3 cellular contexts compared by ENCODE assay signal in the genomic region with DNA sequence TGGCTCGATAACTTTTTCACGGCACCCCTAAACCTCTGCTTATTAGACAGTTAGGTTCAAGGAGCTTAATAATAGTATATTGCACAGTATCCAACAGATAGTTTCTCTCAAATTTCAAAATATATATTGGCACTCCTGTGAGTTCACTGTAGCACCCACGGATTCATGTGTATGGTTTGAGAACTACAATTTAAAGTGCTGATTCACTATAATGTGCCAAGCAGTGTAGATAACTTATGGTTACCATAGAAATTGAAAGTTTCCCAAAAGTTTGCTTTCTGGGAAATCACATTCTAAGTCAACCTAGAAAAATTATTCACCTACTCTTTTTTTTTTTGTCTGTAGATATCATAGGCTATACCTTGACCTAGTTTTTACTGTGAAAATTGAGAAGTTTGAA.
TF ChIP-seq lines count a peak whose summit lies in the region.

No MANE protein-coding gene starts in this region.

TF ChIP-seq in SK-N-SH, 30 proteins besides CTCF, POLR2A, EP300 and RAD21:
- TF ChIP-seq RFX5 (IDR thresholded peaks at IDR 0.05; ENCODE audit: low read length) (no peak), GATA2 (CRISPR knock-in tag; IDR thresholded peaks at IDR 0.05) (no peak), FOXM1 (IDR thresholded peaks at IDR 0.05; ENCODE audit: low read depth) (no peak), GABPA (IDR thresholded peaks at IDR 0.05; ENCODE audit: low read depth) (no peak), REST (IDR thresholded peaks at IDR 0.05; ENCODE audit: low read depth, low read length) (no peak), RCOR1 (IDR thresholded peaks at IDR 0.05; ENCODE audit: low read length) (no peak), NRF1 (IDR thresholded peaks at IDR 0.05; ENCODE audit: low read depth, low read length) (no peak), EZH2phosphoT487 (IDR thresholded peaks at IDR 0.05; ENCODE audit: borderline replicate concordance, low read depth) (no peak), POLR2AphosphoS5 (IDR thresholded peaks at IDR 0.05; ENCODE audit: low read depth, low read length) (no peak), MEF2A (IDR thresholded peaks at IDR 0.05; ENCODE audit: borderline replicate concordance, low read depth) (no peak), USF1 (IDR thresholded peaks at IDR 0.05; ENCODE audit: borderline replicate concordance, low read depth) (no peak), SMC3 (IDR thresholded peaks at IDR 0.05; ENCODE audit: low read depth, low read length) (no peak), RXRA (IDR thresholded peaks at IDR 0.05; ENCODE audit: borderline replicate concordance, low read depth) (no peak), MXI1 (IDR thresholded peaks at IDR 0.05; ENCODE audit: low read depth, low read length) (no peak), FOXJ3 (CRISPR knock-in tag; IDR thresholded peaks at IDR 0.05) (no peak), TCF12 (IDR thresholded peaks at IDR 0.05) (no peak)

TF ChIP-seq in SK-N-SH treated with all-trans-retinoic acid at 6 μM for 48 hours, 23 proteins besides CTCF, POLR2A, EP300 and RAD21 (continues in another document):
- TF ChIP-seq, protein P1, sequence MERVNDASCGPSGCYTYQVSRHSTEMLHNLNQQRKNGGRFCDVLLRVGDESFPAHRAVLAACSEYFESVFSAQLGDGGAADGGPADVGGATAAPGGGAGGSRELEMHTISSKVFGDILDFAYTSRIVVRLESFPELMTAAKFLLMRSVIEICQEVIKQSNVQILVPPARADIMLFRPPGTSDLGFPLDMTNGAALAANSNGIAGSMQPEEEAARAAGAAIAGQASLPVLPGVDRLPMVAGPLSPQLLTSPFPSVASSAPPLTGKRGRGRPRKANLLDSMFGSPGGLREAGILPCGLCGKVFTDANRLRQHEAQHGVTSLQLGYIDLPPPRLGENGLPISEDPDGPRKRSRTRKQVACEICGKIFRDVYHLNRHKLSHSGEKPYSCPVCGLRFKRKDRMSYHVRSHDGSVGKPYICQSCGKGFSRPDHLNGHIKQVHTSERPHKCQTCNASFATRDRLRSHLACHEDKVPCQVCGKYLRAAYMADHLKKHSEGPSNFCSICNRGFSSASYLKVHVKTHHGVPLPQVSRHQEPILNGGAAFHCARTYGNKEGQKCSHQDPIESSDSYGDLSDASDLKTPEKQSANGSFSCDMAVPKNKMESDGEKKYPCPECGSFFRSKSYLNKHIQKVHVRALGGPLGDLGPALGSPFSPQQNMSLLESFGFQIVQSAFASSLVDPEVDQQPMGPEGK (CRISPR knock-in tag; IDR thresholded peaks at IDR 0.05; ENCODE audit: borderline replicate concordance) = no peak
- TF ChIP-seq ZFP3 (CRISPR knock-in tag; IDR thresholded peaks at IDR 0.05) (no peak), GLIS3 (CRISPR knock-in tag; IDR thresholded peaks at IDR 0.05) (no peak), ZNF565 (CRISPR knock-in tag; conservative IDR thresholded peaks at IDR 0.05; ENCODE audit: low read depth) (no peak), ZC3H10 (CRISPR knock-in tag; IDR thresholded peaks at IDR 0.05) (no peak), ZNF70 (CRISPR knock-in tag; IDR thresholded peaks at IDR 0.05) (no peak), ISL1 (CRISPR knock-in tag; IDR thresholded peaks at IDR 0.05) (no peak), TCF4 (CRISPR knock-in tag; IDR thresholded peaks at IDR 0.05; ENCODE audit: borderline replicate concordance) (no peak), PPARA (CRISPR knock-in tag; IDR thresholded peaks at IDR 0.05; ENCODE audit: borderline replicate concordance) (no peak), TOX (CRISPR knock-in tag; IDR thresholded peaks at IDR 0.05; ENCODE audit: borderline replicate concordance) (no peak), ZFP30 (CRISPR knock-in tag; IDR thresholded peaks at IDR 0.05) (no peak), OSR1 (CRISPR knock-in tag; IDR thresholded peaks at IDR 0.05) (no peak), RARB (CRISPR knock-in tag; IDR thresholded peaks at IDR 0.05) (no peak)
- TF ChIP-seq, protein P2, sequence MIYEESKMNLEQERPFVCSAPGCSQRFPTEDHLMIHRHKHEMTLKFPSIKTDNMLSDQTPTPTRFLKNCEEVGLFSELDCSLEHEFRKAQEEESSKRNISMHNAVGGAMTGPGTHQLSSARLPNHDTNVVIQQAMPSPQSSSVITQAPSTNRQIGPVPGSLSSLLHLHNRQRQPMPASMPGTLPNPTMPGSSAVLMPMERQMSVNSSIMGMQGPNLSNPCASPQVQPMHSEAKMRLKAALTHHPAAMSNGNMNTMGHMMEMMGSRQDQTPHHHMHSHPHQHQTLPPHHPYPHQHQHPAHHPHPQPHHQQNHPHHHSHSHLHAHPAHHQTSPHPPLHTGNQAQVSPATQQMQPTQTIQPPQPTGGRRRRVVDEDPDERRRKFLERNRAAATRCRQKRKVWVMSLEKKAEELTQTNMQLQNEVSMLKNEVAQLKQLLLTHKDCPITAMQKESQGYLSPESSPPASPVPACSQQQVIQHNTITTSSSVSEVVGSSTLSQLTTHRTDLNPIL (CRISPR knock-in tag; IDR thresholded peaks at IDR 0.05; ENCODE audit: low read depth) = no peak
- TF ChIP-seq, protein P3, sequence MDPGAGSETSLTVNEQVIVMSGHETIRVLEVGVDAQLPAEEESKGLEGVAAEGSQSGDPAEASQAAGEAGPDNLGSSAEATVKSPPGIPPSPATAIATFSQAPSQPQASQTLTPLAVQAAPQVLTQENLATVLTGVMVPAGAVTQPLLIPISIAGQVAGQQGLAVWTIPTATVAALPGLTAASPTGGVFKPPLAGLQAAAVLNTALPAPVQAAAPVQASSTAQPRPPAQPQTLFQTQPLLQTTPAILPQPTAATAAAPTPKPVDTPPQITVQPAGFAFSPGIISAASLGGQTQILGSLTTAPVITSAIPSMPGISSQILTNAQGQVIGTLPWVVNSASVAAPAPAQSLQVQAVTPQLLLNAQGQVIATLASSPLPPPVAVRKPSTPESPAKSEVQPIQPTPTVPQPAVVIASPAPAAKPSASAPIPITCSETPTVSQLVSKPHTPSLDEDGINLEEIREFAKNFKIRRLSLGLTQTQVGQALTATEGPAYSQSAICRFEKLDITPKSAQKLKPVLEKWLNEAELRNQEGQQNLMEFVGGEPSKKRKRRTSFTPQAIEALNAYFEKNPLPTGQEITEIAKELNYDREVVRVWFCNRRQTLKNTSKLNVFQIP (CRISPR knock-in tag; IDR thresholded peaks at IDR 0.05; ENCODE audit: borderline replicate concordance, low read depth) = no peak
- TF ChIP-seq, protein P4, sequence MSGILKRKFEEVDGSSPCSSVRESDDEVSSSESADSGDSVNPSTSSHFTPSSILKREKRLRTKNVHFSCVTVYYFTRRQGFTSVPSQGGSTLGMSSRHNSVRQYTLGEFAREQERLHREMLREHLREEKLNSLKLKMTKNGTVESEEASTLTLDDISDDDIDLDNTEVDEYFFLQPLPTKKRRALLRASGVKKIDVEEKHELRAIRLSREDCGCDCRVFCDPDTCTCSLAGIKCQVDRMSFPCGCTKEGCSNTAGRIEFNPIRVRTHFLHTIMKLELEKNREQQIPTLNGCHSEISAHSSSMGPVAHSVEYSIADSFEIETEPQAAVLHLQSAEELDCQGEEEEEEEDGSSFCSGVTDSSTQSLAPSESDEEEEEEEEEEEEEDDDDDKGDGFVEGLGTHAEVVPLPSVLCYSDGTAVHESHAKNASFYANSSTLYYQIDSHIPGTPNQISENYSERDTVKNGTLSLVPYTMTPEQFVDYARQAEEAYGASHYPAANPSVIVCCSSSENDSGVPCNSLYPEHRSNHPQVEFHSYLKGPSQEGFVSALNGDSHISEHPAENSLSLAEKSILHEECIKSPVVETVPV (CRISPR knock-in tag; IDR thresholded peaks at IDR 0.05) = no peak

TF ChIP-seq in K562, 482 proteins besides CTCF, POLR2A, EP300 and RAD21 (continues in another document):
- no peak for TF ChIP-seq ZSCAN32 (CRISPR knock-in tag; IDR thresholded peaks at IDR 0.05)
- no peak for TF ChIP-seq ZBTB1 (CRISPR knock-in tag; IDR thresholded peaks at IDR 0.05; ENCODE audit: borderline replicate concordance, low read depth)
- TF ChIP-seq RB1 (IDR thresholded peaks at IDR 0.05; ENCODE audit: low read depth) = no peak
- no peak for TF ChIP-seq CBFA2T3 (IDR thresholded peaks at IDR 0.05)
- TF ChIP-seq SP2 (IDR thresholded peaks at IDR 0.05; ENCODE audit: extremely low read depth, low read depth, low read length, poor library complexity, severe bottlenecking) = no peak
- TF ChIP-seq CHD4 (IDR thresholded peaks at IDR 0.05; ENCODE audit: insufficient read depth, insufficient replicate concordance, low read depth, low read length, poor library complexity, severe bottlenecking) = no peak
- no peak for TF ChIP-seq KLF16 (IDR thresholded peaks at IDR 0.05)
- no peak for TF ChIP-seq RFX7 (CRISPR knock-in tag; IDR thresholded peaks at IDR 0.05)
- TF ChIP-seq, protein P5, sequence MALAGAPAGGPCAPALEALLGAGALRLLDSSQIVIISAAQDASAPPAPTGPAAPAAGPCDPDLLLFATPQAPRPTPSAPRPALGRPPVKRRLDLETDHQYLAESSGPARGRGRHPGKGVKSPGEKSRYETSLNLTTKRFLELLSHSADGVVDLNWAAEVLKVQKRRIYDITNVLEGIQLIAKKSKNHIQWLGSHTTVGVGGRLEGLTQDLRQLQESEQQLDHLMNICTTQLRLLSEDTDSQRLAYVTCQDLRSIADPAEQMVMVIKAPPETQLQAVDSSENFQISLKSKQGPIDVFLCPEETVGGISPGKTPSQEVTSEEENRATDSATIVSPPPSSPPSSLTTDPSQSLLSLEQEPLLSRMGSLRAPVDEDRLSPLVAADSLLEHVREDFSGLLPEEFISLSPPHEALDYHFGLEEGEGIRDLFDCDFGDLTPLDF (CRISPR knock-in tag; IDR thresholded peaks at IDR 0.05) = no peak
- no peak for TF ChIP-seq SMARCA5 (IDR thresholded peaks at IDR 0.05)
- no peak for TF ChIP-seq USF1 (CRISPR knock-in tag; IDR thresholded peaks at IDR 0.05)
- TF ChIP-seq PHTF2 (CRISPR knock-in tag; IDR thresholded peaks at IDR 0.05) = no peak
- TF ChIP-seq ETV6 (IDR thresholded peaks at IDR 0.05; ENCODE audit: borderline replicate concordance in 1 of 2, low read depth in 2 of 2, low read length in 1 of 2) = no peak
- no peak for TF ChIP-seq ETV6 (CRISPR knock-in tag; IDR thresholded peaks at IDR 0.05; ENCODE audit: borderline replicate concordance)
- TF ChIP-seq C11orf30 (IDR thresholded peaks at IDR 0.05; ENCODE audit: low read depth) = peak; percentile 74
- peak; percentile 40; the same call in 1 of the 2 replicates for TF ChIP-seq MAFG (tag; conservative IDR thresholded peaks at IDR 0.05)
- no peak for TF ChIP-seq HBP1 (CRISPR knock-in tag; IDR thresholded peaks at IDR 0.05)
- TF ChIP-seq RFX1 (IDR thresholded peaks at IDR 0.05) = peak; percentile 42; the same call in 1 of the 2 replicates
- TF ChIP-seq BRD4 (IDR thresholded peaks at IDR 0.05) = no peak
- no peak for TF ChIP-seq MAZ (CRISPR knock-in tag; conservative IDR thresholded peaks at IDR 0.05 in 1 of 2, IDR thresholded peaks at IDR 0.05 in 1 of 2)
- peak; percentile 90 for TF ChIP-seq ZNF316 (IDR thresholded peaks at IDR 0.05)
- TF ChIP-seq, protein P6, sequence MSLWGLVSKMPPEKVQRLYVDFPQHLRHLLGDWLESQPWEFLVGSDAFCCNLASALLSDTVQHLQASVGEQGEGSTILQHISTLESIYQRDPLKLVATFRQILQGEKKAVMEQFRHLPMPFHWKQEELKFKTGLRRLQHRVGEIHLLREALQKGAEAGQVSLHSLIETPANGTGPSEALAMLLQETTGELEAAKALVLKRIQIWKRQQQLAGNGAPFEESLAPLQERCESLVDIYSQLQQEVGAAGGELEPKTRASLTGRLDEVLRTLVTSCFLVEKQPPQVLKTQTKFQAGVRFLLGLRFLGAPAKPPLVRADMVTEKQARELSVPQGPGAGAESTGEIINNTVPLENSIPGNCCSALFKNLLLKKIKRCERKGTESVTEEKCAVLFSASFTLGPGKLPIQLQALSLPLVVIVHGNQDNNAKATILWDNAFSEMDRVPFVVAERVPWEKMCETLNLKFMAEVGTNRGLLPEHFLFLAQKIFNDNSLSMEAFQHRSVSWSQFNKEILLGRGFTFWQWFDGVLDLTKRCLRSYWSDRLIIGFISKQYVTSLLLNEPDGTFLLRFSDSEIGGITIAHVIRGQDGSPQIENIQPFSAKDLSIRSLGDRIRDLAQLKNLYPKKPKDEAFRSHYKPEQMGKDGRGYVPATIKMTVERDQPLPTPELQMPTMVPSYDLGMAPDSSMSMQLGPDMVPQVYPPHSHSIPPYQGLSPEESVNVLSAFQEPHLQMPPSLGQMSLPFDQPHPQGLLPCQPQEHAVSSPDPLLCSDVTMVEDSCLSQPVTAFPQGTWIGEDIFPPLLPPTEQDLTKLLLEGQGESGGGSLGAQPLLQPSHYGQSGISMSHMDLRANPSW (CRISPR knock-in tag; IDR thresholded peaks at IDR 0.05) = no peak
- peak; percentile 63 for TF ChIP-seq NFE2 (IDR thresholded peaks at IDR 0.05; ENCODE audit: low read depth)
- TF ChIP-seq NKRF (IDR thresholded peaks at IDR 0.05; ENCODE audit: borderline replicate concordance) = no peak
- TF ChIP-seq TOE1 (IDR thresholded peaks at IDR 0.05; ENCODE audit: borderline replicate concordance) = no peak
- no peak for TF ChIP-seq TOE1 (CRISPR knock-in tag; IDR thresholded peaks at IDR 0.05; ENCODE audit: borderline replicate concordance, low read depth)
- TF ChIP-seq ESRRB (CRISPR knock-in tag; IDR thresholded peaks at IDR 0.05; ENCODE audit: borderline replicate concordance) = no peak
- TF ChIP-seq SMAD1 (IDR thresholded peaks at IDR 0.05; ENCODE audit: low read depth, low read length, partially characterized antibody) = no peak
- TF ChIP-seq U2AF2 (optimal IDR thresholded peaks at IDR 0.05; ENCODE audit: low read depth, low read length) = no peak
- peak; percentile 28; the same call in 1 of the 2 replicates for TF ChIP-seq MAFF (IDR thresholded peaks at IDR 0.05; ENCODE audit: low read length)
- TF ChIP-seq MAFK (IDR thresholded peaks at IDR 0.05; ENCODE audit: low read length) = 0 out of 2 replicates have a peak, but pooled peaks have one; percentile 33
- no peak for TF ChIP-seq MECOM (CRISPR knock-in tag; IDR thresholded peaks at IDR 0.05)
